In genomic region chr3:25781758-25782594, GRCh38 we compare ENCODE assay signal across 8 cellular contexts. TPM values are rescaled to one million over a fixed set of nuclear protein-coding genes. Genes with fewer than 3 reads are reported as not detected.
DNase-seq lines count a peak whose midpoint lies in the region; ATAC-seq and TF ChIP-seq lines count a peak whose summit lies in the region.

No MANE protein-coding gene starts in this region.

- 0 out of 2 replicates have a peak, but pooled peaks cover 3% of the 10 kb centered on the region for H4K20me1 ChIP-seq in OCI-LY7 (ENCODE audit: insufficient read depth, low read length)

- H3K27ac ChIP-seq in OCI-LY7 (ENCODE audit: low read depth, low read length, poor library complexity, severe bottlenecking) = peak overlapping the region; percentile 90
- H3K27ac ChIP-seq in stomach = peak overlapping the region in 3 of 5 donors; percentile 95

- ATAC-seq in activated CD4-positive, alpha-beta T cell treated with anti-CD3 and anti-CD28 coated beads for 36 hours = no peak
- ATAC-seq in HG02588 (IDR thresholded peaks at IDR 0.05; ENCODE audit: unreplicated experiment) = peak; percentile 50
- ATAC-seq in left lobe of liver = no peak

- CTCF ChIA-PET in activated CD4-positive, alpha-beta T cell treated with anti-CD3 and anti-CD28 coated beads for 36 hours (lab: Charles Lee) = no interaction called here
- CTCF ChIA-PET in OCI-LY7 (lab: Charles Lee; ENCODE audit: unreplicated experiment) = no interaction called here

- peaks cover 69% of the 10 kb centered on the region for H3K79me2 ChIP-seq in OCI-LY7 (ENCODE audit: insufficient read depth, low read depth, low read length)

- H3K27me3 ChIP-seq in stomach = no peaks in the 10 kb centered on the region

- H3K4me3 Mint-ChIP-seq in activated CD4-positive, alpha-beta T cell treated with anti-CD3 and anti-CD28 coated beads for 36 hours = peak overlapping the region; percentile 92

- no peak for TF ChIP-seq EP300 in stomach (IDR thresholded peaks at IDR 0.05)

- peak overlapping the region; percentile 90 for H3K27ac Mint-ChIP-seq in activated CD4-positive, alpha-beta T cell treated with anti-CD3 and anti-CD28 coated beads for 36 hours

- WGBS in stomach, 5 donors = 38 to 48% (median 45%) methylated on average over 3 of the region's 3 CpGs

- no peak for TF ChIP-seq POLR2A in stomach (IDR thresholded peaks at IDR 0.05)

- no peak for DNase-seq in activated CD4-positive, alpha-beta T cell treated with anti-CD3 and anti-CD28 coated beads for 36 hours
- no peak for DNase-seq in activated CD4-positive, alpha-beta T cell treated with anti-CD3 and anti-CD28 coated beads for 48 hours
- DNase-seq in OCI-LY7 (ENCODE audit: low spot score) = peak; percentile 67
- DNase-seq in fibroblast of pulmonary artery (ENCODE audit: low read depth) = no peak
- DNase-seq in stomach = no peak
- DNase-seq in left lobe of liver (ENCODE audit: low spot score) = no peak
- no peak for DNase-seq in NK-92 (lab: John Stamatoyannopoulos, UW; ENCODE audit: unreplicated experiment)

- H3K9me2 ChIP-seq in OCI-LY7 (ENCODE audit: insufficient read depth, low read length) = no peaks in the 10 kb centered on the region

- intact Hi-C loops in activated CD4-positive, alpha-beta T cell treated with anti-CD3 and anti-CD28 coated beads for 36 hours (cut with DNase I, micrococcal nuclease) = loop anchor here (1.0 to 10.0 kb wide), 9 partner anchors 11 to 1970 kb away; partner anchors contain the start of genes NR1D2 (in 2 of the 2), NKIRAS1 (in 1 of the 2), RPL15 (in 1 of the 2) and SLC4A7 (in 1 of the 2)
- intact Hi-C loops in OCI-LY7 (cut with micrococcal nuclease; ENCODE audit: unreplicated experiment) = loop anchor here (1.0 to 2.0 kb wide), 4 partner anchors 49 to 134 kb away; no protein-coding TSS in a partner anchor
- intact Hi-C loops in stomach (cut with DNase I; ENCODE audit: low total_unique reads) = loop anchor here (5.0 kb wide), 1 partner anchor 120 kb away; the partner anchor contains the start of gene TOP2B

- H3K9me3 Mint-ChIP-seq in activated CD4-positive, alpha-beta T cell treated with anti-CD3 and anti-CD28 coated beads for 36 hours (ENCODE audit: low read depth) = no peaks in the 10 kb centered on the region

- H3K36me3 ChIP-seq in OCI-LY7 (ENCODE audit: insufficient read depth, low read length) (peaks cover 46% of the 10 kb centered on the region), stomach (peaks cover 7 to 15% (median 15%) of the 10 kb centered on the region in 4 donors)

- peak overlapping the region; percentile 90 for H3K4me3 ChIP-seq in OCI-LY7 (ENCODE audit: low read depth, low read length, poor library complexity, severe bottlenecking)
- peak overlapping the region; percentile 83 for H3K4me3 ChIP-seq in fibroblast of pulmonary artery (replicated peaks; ENCODE audit: low read depth, low read length)
- H3K4me3 ChIP-seq in stomach = peak overlapping the region; percentile 82 to 94 (median 89)

- H3K27me3 Mint-ChIP-seq in activated CD4-positive, alpha-beta T cell treated with anti-CD3 and anti-CD28 coated beads for 36 hours = no peaks in the 10 kb centered on the region

- H3K4me2 ChIP-seq in OCI-LY7 (ENCODE audit: low read length) = peak overlapping the region; percentile 88

- POLR2A ChIA-PET in activated CD4-positive, alpha-beta T cell treated with anti-CD3 and anti-CD28 coated beads for 36 hours (lab: Charles Lee) = no interaction called here
- POLR2A ChIA-PET in OCI-LY7 (lab: Charles Lee) = interaction anchor here (0.7 to 2.3 kb wide), 6 partner anchors 9 to 245 kb away, joined by 3 to 11 read pairs (median 5); no protein-coding TSS in a partner anchor

- peaks cover 26% of the 10 kb centered on the region for H3K36me3 Mint-ChIP-seq in activated CD4-positive, alpha-beta T cell treated with anti-CD3 and anti-CD28 coated beads for 36 hours (ENCODE audit: low read depth)

- H3K4me1 ChIP-seq in OCI-LY7 (ENCODE audit: insufficient read depth, low read length, poor library complexity, severe bottlenecking) = peaks cover 47% of the 10 kb centered on the region
- H3K4me1 ChIP-seq in stomach = peaks cover 13 to 36% (median 22%) of the 10 kb centered on the region in 4 donors

- TSS peak; percentile 57 for BruUV-seq in OCI-LY7 (replicated peaks; lab: Mats Ljungman, UMichigan)

- no peaks in the 10 kb centered on the region; the same call in 1 of the 2 replicates for H3K9me3 ChIP-seq in OCI-LY7 (ENCODE audit: low read length)
- H3K9me3 ChIP-seq in stomach = no peaks in the 10 kb centered on the region

- H2AFZ ChIP-seq in OCI-LY7 (ENCODE audit: low read length) = peak overlapping the region; percentile 34; the same call in 1 of the 2 replicates

- TF ChIP-seq CTCF in OCI-LY7 (conservative IDR thresholded peaks at IDR 0.05; ENCODE audit: low read length) = no peak
- no peak for TF ChIP-seq CTCF in fibroblast of pulmonary artery (IDR thresholded peaks at IDR 0.05; ENCODE audit: low read length, missing control alignments)
- no peak for TF ChIP-seq CTCF in stomach (IDR thresholded peaks at IDR 0.05)

- peaks cover 57% of the 10 kb centered on the region for H3K4me1 Mint-ChIP-seq in activated CD4-positive, alpha-beta T cell treated with anti-CD3 and anti-CD28 coated beads for 36 hours

RNA-seq across cellular contexts. Expression of gene NGLY1, which starts 1.3 kb away (rescaled TPM):
- total RNA-seq in activated CD4-positive, alpha-beta T cell treated with anti-CD3 and anti-CD28 coated beads for 36 hours = 100 to 1,000 TPM in 1 of 2 experiments, 10 to 100 TPM in 1; 86.1 to 135 TPM
- total RNA-seq in OCI-LY7 (2014; rRNA removed; shearing (Covaris generic)) = 88.1 and 97.5 TPM in 2 replicates
- 126 and 142 TPM in 2 replicates for total RNA-seq in OCI-LY7 (2022)
- total RNA-seq in stomach = 10 to 100 TPM; 16.8 to 64.8 (median 41.7) TPM
- polyA plus RNA-seq in stomach = 10 to 100 TPM; 15.9 to 20.9 (median 20.2) TPM
- 16.5 TPM for total RNA-seq in left lobe of liver

RNA-seq across cellular contexts. Expression of gene OXSM, which starts 7.9 kb away (rescaled TPM):
- total RNA-seq in activated CD4-positive, alpha-beta T cell treated with anti-CD3 and anti-CD28 coated beads for 36 hours = 10 to 100 TPM; 12.4 to 18.1 TPM
- total RNA-seq in OCI-LY7 (2014; rRNA removed; shearing (Covaris generic)) = 9.5 and 17.3 TPM in 2 replicates
- 14.9 and 17.0 TPM in 2 replicates for total RNA-seq in OCI-LY7 (2022)
- 10 to 100 TPM in 1 of 5 donors, 1 to 10 TPM in 2, under 1 TPM in 1, not detected in 1; 0.58 to 89.3 (median 8.4) TPM for total RNA-seq in stomach
- 10 to 100 TPM in 2 of 3 donors, 1 to 10 TPM in 1; 8.4 to 15.1 (median 14.4) TPM for polyA plus RNA-seq in stomach
- total RNA-seq in left lobe of liver = 13.0 TPM
